Comparison of ENCODE assay signal across 6 cellular contexts in genomic region chr13:61709258-61709657, GRCh38.
"Had no signal": no experiment of that assay in that cellular context is flagged by ENCODE, and none has a peak within 500 bp of the region (broad histone marks: within the 10 kb centered on the region; RNA-seq: fewer than 3 reads in every experiment).

No MANE protein-coding gene starts in this region.

- H3K27ac ChIP-seq: HL-60, KMS-11 had no signal

- FAIRE-seq: HTR-8/SVneo, K562 had no signal

- DNase-seq: KBM-7, KG1 had no signal

- H3K9ac ChIP-seq: KMS-11 had no signal

- H3K4me3 ChIP-seq: K562 had no signal

- H3K4me2 ChIP-seq: KMS-11 had no signal

- ATAC-seq: K562 had no signal
